1 cellular context compared by ENCODE assay signal in genomic region chr1:205726619-205727125, GRCh38.
A peak's percentile ranks its signal among the peaks of the same experiment; 100 is the strongest.
TF ChIP-seq lines count a peak whose summit lies in the region.

No MANE protein-coding gene starts in this region.

TF ChIP-seq in HepG2, 621 proteins besides CTCF, POLR2A, EP300 and RAD21 (continued from another document and continues in another):
- TF ChIP-seq CREB1 (IDR thresholded peaks at IDR 0.05) (no peak), CREB1 (CRISPR knock-in tag; IDR thresholded peaks at IDR 0.05) (peak; percentile 33; the same call in 1 of the 2 replicates), PREB (CRISPR knock-in tag; IDR thresholded peaks at IDR 0.05) (no peak), ZBTB43 (CRISPR knock-in tag; conservative IDR thresholded peaks at IDR 0.05) (no peak), ETV6 (CRISPR knock-in tag; conservative IDR thresholded peaks at IDR 0.05) (no peak), ZMYM2 (CRISPR knock-in tag; IDR thresholded peaks at IDR 0.05) (peak; percentile 48; the same call in 1 of the 2 replicates), ZNF281 (CRISPR knock-in tag; IDR thresholded peaks at IDR 0.05; ENCODE audit: borderline replicate concordance) (no peak), AKNA (CRISPR knock-in tag; IDR thresholded peaks at IDR 0.05; ENCODE audit: borderline replicate concordance) (no peak), BCL3 (CRISPR knock-in tag; IDR thresholded peaks at IDR 0.05) (no peak), MTA3 (CRISPR knock-in tag; IDR thresholded peaks at IDR 0.05) (no peak), RORA (CRISPR knock-in tag; IDR thresholded peaks at IDR 0.05) (no peak), ZNF44 (CRISPR knock-in tag; IDR thresholded peaks at IDR 0.05) (no peak), NRL (CRISPR knock-in tag; IDR thresholded peaks at IDR 0.05; ENCODE audit: borderline replicate concordance) (no peak), ZNF557 (CRISPR knock-in tag; IDR thresholded peaks at IDR 0.05) (no peak), PCBP1 (IDR thresholded peaks at IDR 0.05; ENCODE audit: borderline replicate concordance, low read depth, low read length) (no peak), TFAP4 (IDR thresholded peaks at IDR 0.05; ENCODE audit: borderline replicate concordance, low read depth) (no peak), MTERF4 (CRISPR knock-in tag; IDR thresholded peaks at IDR 0.05) (no peak), SMARCC2 (IDR thresholded peaks at IDR 0.05) (no peak), FOXO1 (CRISPR knock-in tag; IDR thresholded peaks at IDR 0.05) (no peak), HNF4G (IDR thresholded peaks at IDR 0.05; ENCODE audit: borderline replicate concordance, low read depth, low read length) (0 out of 2 replicates have a peak, but pooled peaks have one; percentile 18), HNF4G (CRISPR knock-in tag; IDR thresholded peaks at IDR 0.05; ENCODE audit: borderline replicate concordance, low read depth) (no peak), KDM5A (IDR thresholded peaks at IDR 0.05; ENCODE audit: borderline replicate concordance, low read length) (no peak), PAXIP1 (CRISPR knock-in tag; conservative IDR thresholded peaks at IDR 0.05) (peak; percentile 32; the same call in 1 of the 2 replicates), RCOR2 (CRISPR knock-in tag; IDR thresholded peaks at IDR 0.05) (no peak), GTF3A (CRISPR knock-in tag; conservative IDR thresholded peaks at IDR 0.05) (no peak), TRIM24 (CRISPR knock-in tag; IDR thresholded peaks at IDR 0.05) (no peak), SAFB2 (CRISPR knock-in tag; IDR thresholded peaks at IDR 0.05; ENCODE audit: borderline replicate concordance, low read depth) (no peak), ZNF879 (CRISPR knock-in tag; IDR thresholded peaks at IDR 0.05) (no peak), ELF3 (CRISPR knock-in tag; IDR thresholded peaks at IDR 0.05) (no peak), SIX4 (CRISPR knock-in tag; IDR thresholded peaks at IDR 0.05) (no peak), ONECUT2 (CRISPR knock-in tag; IDR thresholded peaks at IDR 0.05) (no peak), RBM22 (optimal IDR thresholded peaks at IDR 0.05; ENCODE audit: low read length) (no peak), MLX (CRISPR knock-in tag; IDR thresholded peaks at IDR 0.05) (no peak), SMAD9 (CRISPR knock-in tag; IDR thresholded peaks at IDR 0.05) (no peak), ZNF446 (CRISPR knock-in tag; IDR thresholded peaks at IDR 0.05) (no peak), ZBED4 (CRISPR knock-in tag; IDR thresholded peaks at IDR 0.05; ENCODE audit: borderline replicate concordance) (no peak), CENPT (CRISPR knock-in tag; IDR thresholded peaks at IDR 0.05; ENCODE audit: low read depth) (no peak), BRCA1 (CRISPR knock-in tag; IDR thresholded peaks at IDR 0.05) (no peak)
